11 cellular contexts compared by ENCODE assay signal in the genomic region with DNA sequence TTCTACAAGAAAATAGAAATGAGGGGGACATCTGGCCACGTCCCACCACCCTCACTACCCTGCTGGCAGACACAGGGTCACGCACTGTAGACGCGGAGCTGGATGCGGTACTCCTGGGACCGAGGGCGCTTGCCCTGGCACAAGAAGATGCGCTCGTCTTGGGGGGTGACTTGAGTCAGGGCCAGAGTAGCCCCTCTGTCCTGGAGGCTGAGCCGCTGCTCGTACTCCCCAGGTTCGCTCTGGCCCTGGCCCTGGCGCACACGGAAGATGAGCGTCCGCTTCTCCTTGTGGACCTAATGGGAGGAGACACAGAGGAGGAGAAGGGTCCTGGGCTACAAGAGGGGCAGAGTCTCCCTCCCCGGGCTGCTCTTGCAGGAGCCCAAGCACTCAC. TPM values are rescaled to one million over a fixed set of nuclear protein-coding genes. Genes with fewer than 3 reads are reported as not detected.
A peak's percentile ranks its signal among the peaks of the same experiment; 100 is the strongest.
DNase-seq lines count a peak whose midpoint lies in the region; ATAC-seq and TF ChIP-seq lines count a peak whose summit lies in the region.
"Had no signal": no experiment of that assay in that cellular context is flagged by ENCODE, and none has a peak within 500 bp of the region (broad histone marks: within the 10 kb centered on the region; RNA-seq: fewer than 3 reads in every experiment).

No MANE protein-coding gene starts in this region.

- peaks cover 52 to 55% of the 10 kb centered on the region in 2 donors for H3K36me3 ChIP-seq in ascending aorta
- H3K36me3 ChIP-seq in mesendoderm (ENCODE audit: control insufficient read depth, insufficient read depth, low read length), result peaks cover 4% of the 10 kb centered on the region
- H3K36me3 ChIP-seq in transverse colon, result no peaks in the 10 kb centered on the region

- peaks cover 20 to 56% of the 10 kb centered on the region in 2 donors for H3K4me1 ChIP-seq in ascending aorta
- H3K4me1 ChIP-seq in mesendoderm (ENCODE audit: control insufficient read depth, low read depth, low read length), result peaks cover 32% of the 10 kb centered on the region
- H3K4me1 ChIP-seq in transverse colon, result peaks cover 26 to 48% (median 37%) of the 10 kb centered on the region in 4 donors

- TF ChIP-seq CTCF in ascending aorta (IDR thresholded peaks at IDR 0.05), result no peak
- no peak for TF ChIP-seq CTCF in transverse colon (IDR thresholded peaks at IDR 0.05)

- H3K4me3 Mint-ChIP-seq in activated T-cell treated with anti-CD3 and anti-CD28 coated beads, Interleukin-2, amount 50 U/mL, for 72 hours, result peak overlapping the region; percentile 79 to 84
- H3K4me3 Mint-ChIP-seq: T-helper 1 cell treated with Interleukin-12 subunit alpha and Interleukin-12 subunit beta and Interleukin-4 antibody, amounts not matched to agents 30 μg/mL and 1 μg/mL, for 36 hours had no signal

- H3K4me3 ChIP-seq in ascending aorta, result peak overlapping the region; percentile 80 to 92
- no peak overlapping the region for H3K4me3 ChIP-seq in mesendoderm (ENCODE audit: low read length)
- H3K4me3 ChIP-seq in transverse colon, result peak overlapping the region in 2 of 4 donors; percentile 54 to 56

- H3K27ac ChIP-seq in ascending aorta, result peak overlapping the region; percentile 98 to 99
- no peak overlapping the region for H3K27ac ChIP-seq in mesendoderm (ENCODE audit: low read depth, low read length)
- peak overlapping the region; percentile 82 to 97 (median 87) for H3K27ac ChIP-seq in transverse colon

- no peaks in the 10 kb centered on the region for H3K79me2 ChIP-seq in mesendoderm (ENCODE audit: control insufficient read depth, insufficient read depth, low read length)

- H4K5ac ChIP-seq in mesendoderm (ENCODE audit: low read length), result no peak overlapping the region

- H3K18ac ChIP-seq in mesendoderm (ENCODE audit: low read length), result no peak overlapping the region

- no peak overlapping the region for H3K4ac ChIP-seq in mesendoderm (ENCODE audit: low read depth, low read length)

- no peak overlapping the region for H3K27ac Mint-ChIP-seq in activated T-cell treated with anti-CD3 and anti-CD28 coated beads, Interleukin-2, amount 50 U/mL, for 72 hours
- H3K27ac Mint-ChIP-seq: T-helper 1 cell treated with Interleukin-12 subunit alpha and Interleukin-12 subunit beta and Interleukin-4 antibody, amounts not matched to agents 30 μg/mL and 1 μg/mL, for 36 hours had no signal

- H3K79me1 ChIP-seq in mesendoderm (ENCODE audit: low read length), result peaks cover 4% of the 10 kb centered on the region

- no peaks in the 10 kb centered on the region for H3K9me3 Mint-ChIP-seq in activated T-cell treated with anti-CD3 and anti-CD28 coated beads, Interleukin-2, amount 50 U/mL, for 72 hours
- H3K9me3 Mint-ChIP-seq: T-helper 1 cell treated with Interleukin-12 subunit alpha and Interleukin-12 subunit beta and Interleukin-4 antibody, amounts not matched to agents 30 μg/mL and 1 μg/mL, for 36 hours had no signal

- H3K56ac ChIP-seq in mesendoderm (ENCODE audit: low read length), result peak overlapping the region; percentile 90

- H3K36me3 Mint-ChIP-seq in activated T-cell treated with anti-CD3 and anti-CD28 coated beads, Interleukin-2, amount 50 U/mL, for 72 hours (ENCODE audit: insufficient read depth in 2 of 2), result peaks cover 0 to 2% of the 10 kb centered on the region in 2 donors

- no peak overlapping the region for H2BK5ac ChIP-seq in mesendoderm (ENCODE audit: low read length)

- H3K9me3 ChIP-seq in ascending aorta (no peaks in the 10 kb centered on the region), transverse colon (no peaks in the 10 kb centered on the region)
- H3K9me3 ChIP-seq: testis had no signal

- WGBS in mesendoderm (ENCODE audit: extremely low coverage, insufficient coverage, low lambda C conversion rate), result no CpG with 5 or more reads among the region's 17 CpGs
- WGBS in transverse colon (ENCODE audit: low coverage in 1 of 2), 2 donors, result 55% methylated on average over 17 of the region's 17 CpGs; no CpG with 5 or more reads in 1 of the 2 donors

- peaks cover 9% of the 10 kb centered on the region for H3K4me1 Mint-ChIP-seq in activated T-cell treated with anti-CD3 and anti-CD28 coated beads, Interleukin-2, amount 50 U/mL, for 72 hours (ENCODE audit: low read depth)

- in situ Hi-C loops in transverse colon (cut with MboI; ENCODE audit: low pct_ligation_motif_present in 1 of 4, low pct_unique_long_range_greater_than_20kb in 1 of 4, low sequenced_read_pairs in 3 of 4), result no loop called here

- H2BK15ac ChIP-seq in mesendoderm (replicated peaks; ENCODE audit: low read depth), result no peak overlapping the region

- intact Hi-C loops in ascending aorta (cut with DNase I), result loop anchor here (5.0 kb wide), 3 partner anchors 212 to 692 kb away; partner anchors contain the start of genes BCL9L and DPAGT1
- intact Hi-C loops in transverse colon (cut with DNase I; ENCODE audit: low total_unique reads), result no loop called here

- H2BK120ac ChIP-seq in mesendoderm (ENCODE audit: low read depth, low read length), result no peak overlapping the region

- peaks cover 8% of the 10 kb centered on the region for H3K27me3 Mint-ChIP-seq in activated T-cell treated with anti-CD3 and anti-CD28 coated beads, Interleukin-2, amount 50 U/mL, for 72 hours (ENCODE audit: low read depth)

- no peak for TF ChIP-seq POLR2A in transverse colon (IDR thresholded peaks at IDR 0.05)

- H3K9ac ChIP-seq in mesendoderm (ENCODE audit: low read length), result peak overlapping the region; percentile 88

- no peak for TF ChIP-seq EP300 in transverse colon (IDR thresholded peaks at IDR 0.05; ENCODE audit: low read depth)

- no peak for DNase-seq in activated T-cell treated with anti-CD3 and anti-CD28 coated beads, Interleukin-2, amount 50 U/mL, for 72 hours
- no peak for DNase-seq in activated T-cell treated with anti-CD3 and anti-CD28 coated beads, Interleukin-2, amount 50 U/mL, for 1 hour
- DNase-seq in ascending aorta (ENCODE audit: low spot score in 2 of 2) (no peak), mesendoderm (no peak), transverse colon (no peak), dedifferentiated amniotic fluid mesenchymal stem cell (ENCODE audit: extremely low spot score) (no peak)
- DNase-seq in stimulated activated CD4-positive, alpha-beta T cell treated with anti-CD3 and anti-CD28 coated beads, Interleukin-1b, Interleukin-23, amount 100 ng/mL, for 48 hours, result no peak
- DNase-seq: testis had no signal

- no peak overlapping the region for H2AK5ac ChIP-seq in mesendoderm (ENCODE audit: low read length)

- no peak overlapping the region for H3K23ac ChIP-seq in mesendoderm (ENCODE audit: low read length)

- H3K27me3 ChIP-seq in ascending aorta, result no peaks in the 10 kb centered on the region
- H3K27me3 ChIP-seq in mesendoderm (ENCODE audit: insufficient read depth, low read length, poor library complexity), result no peaks in the 10 kb centered on the region
- H3K27me3 ChIP-seq in transverse colon, result peaks cover 54% of the 10 kb centered on the region
- H3K27me3 ChIP-seq: testis had no signal

- no peak overlapping the region for H4K8ac ChIP-seq in mesendoderm (ENCODE audit: low read depth, low read length)

- no peak for ATAC-seq in activated T-cell treated with anti-CD3 and anti-CD28 coated beads, Interleukin-2, amount 50 U/mL, for 72 hours (replicated peaks in 1 of 2)
- no peak for ATAC-seq in GM21423 (IDR thresholded peaks at IDR 0.05; ENCODE audit: unreplicated experiment)

- H3K4me2 ChIP-seq in mesendoderm (ENCODE audit: low read length), result peak overlapping the region; percentile 97

RNA-seq across cellular contexts. Expression of gene MCAM, which starts 2.2 kb away (rescaled TPM):
- 1 to 10 TPM; 4.7 to 5.2 TPM for total RNA-seq in activated T-cell treated with anti-CD3 and anti-CD28 coated beads, Interleukin-2, amount 50 U/mL, for 72 hours
- total RNA-seq in ascending aorta (2,975 TPM), transverse colon (100 to 1,000 TPM in 3 of 4 donors, 10 to 100 TPM in 1; 87.4 to 466 (median 150) TPM)
- polyA plus RNA-seq in mesendoderm (2013, experiment 1 of 2), result 35.7 TPM
- polyA plus RNA-seq in mesendoderm (2013, experiment 2 of 2), result 36.5 TPM

RNA-seq across cellular contexts. Expression of gene RNF26, which starts 19.6 kb away (rescaled TPM):
- 10 to 100 TPM; 32.5 to 38.9 TPM for total RNA-seq in activated T-cell treated with anti-CD3 and anti-CD28 coated beads, Interleukin-2, amount 50 U/mL, for 72 hours
- total RNA-seq in ascending aorta (16.8 TPM), transverse colon (10 to 100 TPM; 10.0 to 27.3 (median 13.9) TPM)
- polyA plus RNA-seq in mesendoderm (2013, experiment 1 of 2), result 59.6 TPM
- 61.0 TPM for polyA plus RNA-seq in mesendoderm (2013, experiment 2 of 2)

RNA-seq across cellular contexts. Expression of gene C1QTNF5, which starts 25.9 kb away (rescaled TPM):
- not detected for total RNA-seq in activated T-cell treated with anti-CD3 and anti-CD28 coated beads, Interleukin-2, amount 50 U/mL, for 72 hours
- total RNA-seq in ascending aorta (95.8 TPM), transverse colon (10 to 100 TPM in 2 of 4 donors, 1 to 10 TPM in 2; 7.6 to 20.5 (median 11.4) TPM)
- polyA plus RNA-seq in mesendoderm (2013, experiment 1 of 2), result 0.35 TPM
- polyA plus RNA-seq in mesendoderm (2013, experiment 2 of 2), result 0.32 TPM
- polyA plus RNA-seq: keratinocyte had no signal

RNA-seq across cellular contexts. Expression of gene MFRP, which starts 31.8 kb away (rescaled TPM):
- not detected for total RNA-seq in activated T-cell treated with anti-CD3 and anti-CD28 coated beads, Interleukin-2, amount 50 U/mL, for 72 hours
- total RNA-seq in ascending aorta, result not detected
- not detected for polyA plus RNA-seq in mesendoderm (2013, experiment 1 of 2)
- polyA plus RNA-seq in mesendoderm (2013, experiment 2 of 2), result not detected
- under 1 TPM in 1 of 4 donors, not detected in 3; 0.32 TPM for total RNA-seq in transverse colon
- total RNA-seq: testis had no signal
- polyA plus RNA-seq: keratinocyte had no signal

Comparison
In these comparisons a context has a peak if more than half of its experiments do, and no peak if none do; other contexts are left out.
1. RNA of gene MCAM, which starts 2.2 kb away (total RNA-seq): 2,975 TPM in ascending aorta (single experiment) and 87.4 to 466 TPM in transverse colon; 4.7 to 5.2 TPM in activated T-cell treated with anti-CD3 and anti-CD28 coated beads, Interleukin-2, amount 50 U/mL, for 72 hours; every median in the first group is over 10 times any median in the second.
2. RNA of gene C1QTNF5, which starts 25.9 kb away (total RNA-seq): 95.8 TPM in ascending aorta (single experiment) and 7.6 to 20.5 TPM in transverse colon; not detected in activated T-cell treated with anti-CD3 and anti-CD28 coated beads, Interleukin-2, amount 50 U/mL, for 72 hours; every median in the first group is over 4 times any median in the second.